Comparison of ENCODE assay signal across 29 cellular contexts in the genomic region with DNA sequence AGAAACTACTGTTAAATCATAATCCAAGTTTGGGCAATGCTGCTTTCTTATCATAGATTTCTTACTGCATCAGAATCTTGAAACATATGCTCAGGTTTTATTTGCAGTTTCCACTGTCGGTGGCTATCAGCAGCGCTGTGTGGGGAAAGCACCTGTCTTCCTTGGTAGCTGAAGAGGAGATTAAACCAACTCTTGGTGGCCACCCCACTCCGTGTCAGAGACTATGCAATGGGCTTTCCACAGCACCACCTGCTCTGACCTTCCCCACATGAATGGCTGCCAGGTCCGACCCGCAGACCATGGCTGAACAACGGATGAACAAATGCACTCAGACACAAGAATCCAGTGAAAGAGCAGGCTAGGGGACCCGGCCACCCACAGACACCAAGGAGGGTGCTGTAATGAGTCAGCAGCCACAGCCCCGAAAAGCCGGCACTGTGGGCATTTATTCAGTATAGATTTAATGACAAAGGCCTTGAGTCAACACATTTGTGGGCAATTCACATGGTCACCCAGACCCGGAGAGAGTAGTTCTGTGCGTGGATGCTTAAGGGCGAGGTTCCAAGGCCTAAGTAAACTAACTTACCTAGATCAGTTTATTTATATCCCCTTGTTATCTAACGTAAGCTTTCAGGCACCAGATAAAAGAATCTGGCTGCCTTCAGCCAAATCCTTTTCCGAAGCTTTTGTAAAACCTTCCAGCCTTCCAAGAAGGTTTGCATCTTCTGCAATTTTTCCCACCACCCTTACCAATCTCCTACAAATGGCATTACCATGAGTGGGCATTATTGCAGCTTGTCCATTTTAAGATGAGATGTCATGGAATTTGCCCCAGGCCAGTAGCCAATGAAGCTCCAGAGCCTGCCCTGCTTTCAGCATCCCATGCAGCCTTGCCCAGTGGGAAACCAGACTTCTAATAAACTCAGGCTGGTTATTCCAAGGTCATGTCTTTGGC.
DNase-seq lines count a peak whose midpoint lies in the region; ATAC-seq and TF ChIP-seq lines count a peak whose summit lies in the region.
"Had no signal": no experiment of that assay in that cellular context is flagged by ENCODE, and none has a peak within 500 bp of the region (broad histone marks: within the 10 kb centered on the region; RNA-seq: fewer than 3 reads in every experiment).

No MANE protein-coding gene starts in this region.

- ATAC-seq in HG02642 (IDR thresholded peaks at IDR 0.05; ENCODE audit: poor library complexity, unreplicated experiment) (no peak), GM19467 (IDR thresholded peaks at IDR 0.05; ENCODE audit: unreplicated experiment) (no peak)
- ATAC-seq: foreskin keratinocyte; heart right ventricle; right cardiac atrium; stimulated activated effector memory CD8-positive, alpha-beta T cell treated with anti-CD3 and anti-CD28 coated beads, Interleukin-12 subunit alpha, Interleukin-12 subunit beta, amount 100 ng/mL, for 72 hours; T-helper 17 cell; upper lobe of right lung had no signal

- 91 to 94% methylated on average over 14 of the region's 14 CpGs for WGBS in endodermal cell (ENCODE audit: insufficient coverage in 1 of 2, insufficient read length in 1 of 2), 2 experiments

- H3K4me3 Mint-ChIP-seq in endodermal cell = no peak overlapping the region
- H3K4me3 Mint-ChIP-seq: CD4-positive, alpha-beta T cell; stimulated activated effector memory CD8-positive, alpha-beta T cell treated with anti-CD3 and anti-CD28 coated beads, Interleukin-12 subunit alpha, Interleukin-12 subunit beta, amount 100 ng/mL, for 72 hours; T-helper 17 cell had no signal

- H3K36me3 Mint-ChIP-seq in endodermal cell (ENCODE audit: low read depth) = peaks cover 42% of the 10 kb centered on the region
- H3K36me3 Mint-ChIP-seq: stimulated activated effector memory CD8-positive, alpha-beta T cell treated with anti-CD3 and anti-CD28 coated beads, Interleukin-12 subunit alpha, Interleukin-12 subunit beta, amount 100 ng/mL, for 72 hours had no signal

- H3K27me3 ChIP-seq in endodermal cell (ENCODE audit: control insufficient read depth, insufficient read depth, low read length, poor library complexity, severe bottlenecking) = no peaks in the 10 kb centered on the region
- H3K27me3 ChIP-seq: foreskin keratinocyte, heart right ventricle, upper lobe of right lung had no signal

- H3K9ac ChIP-seq in endodermal cell (ENCODE audit: extremely low read depth, low read length, poor library complexity, severe bottlenecking) = no peak overlapping the region

- H3K9me3 Mint-ChIP-seq in endodermal cell = peaks cover 53% of the 10 kb centered on the region
- H3K9me3 Mint-ChIP-seq: stimulated activated effector memory CD8-positive, alpha-beta T cell treated with anti-CD3 and anti-CD28 coated beads, Interleukin-12 subunit alpha, Interleukin-12 subunit beta, amount 100 ng/mL, for 72 hours had no signal

- no peak overlapping the region for H3K27ac ChIP-seq in endodermal cell (ENCODE audit: low read depth, low read length)
- H3K27ac ChIP-seq: 22Rv1, foreskin keratinocyte, heart right ventricle, SK-N-MC, upper lobe of right lung had no signal

- H3K4me1 Mint-ChIP-seq in endodermal cell = peaks cover 2% of the 10 kb centered on the region
- H3K4me1 Mint-ChIP-seq: T-helper 17 cell had no signal

- peaks cover 9% of the 10 kb centered on the region for H3K36me3 ChIP-seq in endodermal cell (ENCODE audit: control insufficient read depth, insufficient read depth, low read length)
- H3K36me3 ChIP-seq: heart right ventricle, upper lobe of right lung had no signal

- H3K27me3 Mint-ChIP-seq in endodermal cell (ENCODE audit: insufficient read depth) = no peaks in the 10 kb centered on the region
- H3K27me3 Mint-ChIP-seq: CD4-positive, alpha-beta T cell; T-helper 17 cell had no signal

- DNase-seq in activated CD4-positive, alpha-beta T cell treated with anti-CD3 and anti-CD28 coated beads for 48 hours = peak; percentile 7
- no peak for DNase-seq in activated CD4-positive, alpha-beta T cell treated with anti-CD3 and anti-CD28 coated beads, Interleukin-2, amount 50 U/mL, for 48 hours
- DNase-seq in RPMI7951 (ENCODE audit: low read depth) (peak; percentile 93), endodermal cell (no peak), dedifferentiated amniotic fluid mesenchymal stem cell (ENCODE audit: extremely low spot score) (no peak)
- DNase-seq in activated CD4-positive, CD25-positive, alpha-beta regulatory T cell treated with anti-CD3 and anti-CD28 coated beads, Interleukin-2, amount 50 U/mL, for 72 hours = no peak
- DNase-seq: activated gamma-delta T cell; activated T-cell treated with anti-CD3 and anti-CD28 coated beads, Interleukin-2, amount 50 U/mL, for 1 hour; CD4-positive, alpha-beta T cell; effector memory CD4-positive, alpha-beta T cell; GOT3; heart right ventricle; KG1; kidney glomerular epithelial cell; NCI-H1417 treated with DMSO at 0.1 percent for 48 hours; NCI-H2081; NCI-H2227 treated with DMSO at 0.1 percent for 48 hours; NCI-H69; right cardiac atrium; stimulated activated CD4-positive, alpha-beta T cell treated with anti-CD3 and anti-CD28 coated beads, Interleukin-4, amount 100 ng/mL, for 24 hours; substantia nigra; T-helper 17 cell; upper lobe of right lung had no signal

- H3K4me1 ChIP-seq in endodermal cell (ENCODE audit: control insufficient read depth, insufficient read depth, low read length) = no peaks in the 10 kb centered on the region
- H3K4me1 ChIP-seq: foreskin keratinocyte, upper lobe of right lung had no signal

- peaks cover 34% of the 10 kb centered on the region for H3K9me3 ChIP-seq in endodermal cell (ENCODE audit: control insufficient read depth, low read length)
- H3K9me3 ChIP-seq: upper lobe of right lung had no signal

- no peak for TF ChIP-seq CTCF in endodermal cell (conservative IDR thresholded peaks at IDR 0.05)

- H3K27ac Mint-ChIP-seq in endodermal cell = no peak overlapping the region
- H3K27ac Mint-ChIP-seq: CD4-positive, alpha-beta T cell; stimulated activated effector memory CD8-positive, alpha-beta T cell treated with anti-CD3 and anti-CD28 coated beads, Interleukin-12 subunit alpha, Interleukin-12 subunit beta, amount 100 ng/mL, for 72 hours; T-helper 17 cell had no signal

- H3K4me3 ChIP-seq in endodermal cell (ENCODE audit: low read length) = peak overlapping the region; percentile 68
- H3K4me3 ChIP-seq: heart right ventricle, SK-N-MC, upper lobe of right lung had no signal

Comparison
In these comparisons a context has a peak if more than half of its experiments do, and no peak if none do; other contexts are left out.
1. DNase-seq: peak in activated CD4-positive, alpha-beta T cell treated with anti-CD3 and anti-CD28 coated beads for 48 hours (single experiment) and RPMI7951 (single experiment); none in activated CD4-positive, alpha-beta T cell treated with anti-CD3 and anti-CD28 coated beads, Interleukin-2, amount 50 U/mL, for 48 hours (0 of 2), endodermal cell (single experiment), activated CD4-positive, CD25-positive, alpha-beta regulatory T cell treated with anti-CD3 and anti-CD28 coated beads, Interleukin-2, amount 50 U/mL, for 72 hours (single experiment) and dedifferentiated amniotic fluid mesenchymal stem cell (single experiment).